In genomic region chr4:177441803-177442622, GRCh38 we compare ENCODE assay signal across 1 cellular context.
TF ChIP-seq lines count a peak whose summit lies in the region.

Gene AGA, minus strand, starts transcription at chr4:177442437. Its CDS starts 62 bp downstream, at chr4:177442375.

TF ChIP-seq in K562, 482 proteins besides CTCF, POLR2A, EP300 and RAD21 (continued from another document and continues in another):
- TF ChIP-seq, protein P1, sequence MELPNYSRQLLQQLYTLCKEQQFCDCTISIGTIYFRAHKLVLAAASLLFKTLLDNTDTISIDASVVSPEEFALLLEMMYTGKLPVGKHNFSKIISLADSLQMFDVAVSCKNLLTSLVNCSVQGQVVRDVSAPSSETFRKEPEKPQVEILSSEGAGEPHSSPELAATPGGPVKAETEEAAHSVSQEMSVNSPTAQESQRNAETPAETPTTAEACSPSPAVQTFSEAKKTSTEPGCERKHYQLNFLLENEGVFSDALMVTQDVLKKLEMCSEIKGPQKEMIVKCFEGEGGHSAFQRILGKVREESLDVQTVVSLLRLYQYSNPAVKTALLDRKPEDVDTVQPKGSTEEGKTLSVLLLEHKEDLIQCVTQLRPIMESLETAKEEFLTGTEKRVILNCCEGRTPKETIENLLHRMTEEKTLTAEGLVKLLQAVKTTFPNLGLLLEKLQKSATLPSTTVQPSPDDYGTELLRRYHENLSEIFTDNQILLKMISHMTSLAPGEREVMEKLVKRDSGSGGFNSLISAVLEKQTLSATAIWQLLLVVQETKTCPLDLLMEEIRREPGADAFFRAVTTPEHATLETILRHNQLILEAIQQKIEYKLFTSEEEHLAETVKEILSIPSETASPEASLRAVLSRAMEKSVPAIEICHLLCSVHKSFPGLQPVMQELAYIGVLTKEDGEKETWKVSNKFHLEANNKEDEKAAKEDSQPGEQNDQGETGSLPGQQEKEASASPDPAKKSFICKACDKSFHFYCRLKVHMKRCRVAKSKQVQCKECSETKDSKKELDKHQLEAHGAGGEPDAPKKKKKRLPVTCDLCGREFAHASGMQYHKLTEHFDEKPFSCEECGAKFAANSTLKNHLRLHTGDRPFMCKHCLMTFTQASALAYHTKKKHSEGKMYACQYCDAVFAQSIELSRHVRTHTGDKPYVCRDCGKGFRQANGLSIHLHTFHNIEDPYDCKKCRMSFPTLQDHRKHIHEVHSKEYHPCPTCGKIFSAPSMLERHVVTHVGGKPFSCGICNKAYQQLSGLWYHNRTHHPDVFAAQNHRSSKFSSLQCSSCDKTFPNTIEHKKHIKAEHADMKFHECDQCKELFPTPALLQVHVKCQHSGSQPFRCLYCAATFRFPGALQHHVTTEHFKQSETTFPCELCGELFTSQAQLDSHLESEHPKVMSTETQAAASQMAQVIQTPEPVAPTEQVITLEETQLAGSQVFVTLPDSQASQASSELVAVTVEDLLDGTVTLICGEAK (IDR thresholded peaks at IDR 0.05) = peak; percentile 46; the same call in 1 of the 2 replicates
- TF ChIP-seq, protein P1 (CRISPR knock-in tag; IDR thresholded peaks at IDR 0.05) = no peak
- peak; percentile 12 for TF ChIP-seq MEIS2 (IDR thresholded peaks at IDR 0.05; ENCODE audit: partially characterized antibody)
- TF ChIP-seq CXXC5 (CRISPR knock-in tag; IDR thresholded peaks at IDR 0.05) = peak; percentile 89
- TF ChIP-seq TAF7 (tag; IDR thresholded peaks at IDR 0.05) = peak; percentile 52
- peak; percentile 95 for TF ChIP-seq EP400 (IDR thresholded peaks at IDR 0.05)
- TF ChIP-seq NBN (IDR thresholded peaks at IDR 0.05; ENCODE audit: low read depth) = peak; percentile 86
- TF ChIP-seq MLLT1 (IDR thresholded peaks at IDR 0.05) = peak; percentile 32 to 99; a peak in 3 of 4 replicates
- TF ChIP-seq CHD1 (IDR thresholded peaks at IDR 0.05; ENCODE audit: low read length) = peak; percentile 36
- no peak for TF ChIP-seq POLR2AphosphoS2 (IDR thresholded peaks at IDR 0.05; ENCODE audit: low read length)
- TF ChIP-seq, protein P2, sequence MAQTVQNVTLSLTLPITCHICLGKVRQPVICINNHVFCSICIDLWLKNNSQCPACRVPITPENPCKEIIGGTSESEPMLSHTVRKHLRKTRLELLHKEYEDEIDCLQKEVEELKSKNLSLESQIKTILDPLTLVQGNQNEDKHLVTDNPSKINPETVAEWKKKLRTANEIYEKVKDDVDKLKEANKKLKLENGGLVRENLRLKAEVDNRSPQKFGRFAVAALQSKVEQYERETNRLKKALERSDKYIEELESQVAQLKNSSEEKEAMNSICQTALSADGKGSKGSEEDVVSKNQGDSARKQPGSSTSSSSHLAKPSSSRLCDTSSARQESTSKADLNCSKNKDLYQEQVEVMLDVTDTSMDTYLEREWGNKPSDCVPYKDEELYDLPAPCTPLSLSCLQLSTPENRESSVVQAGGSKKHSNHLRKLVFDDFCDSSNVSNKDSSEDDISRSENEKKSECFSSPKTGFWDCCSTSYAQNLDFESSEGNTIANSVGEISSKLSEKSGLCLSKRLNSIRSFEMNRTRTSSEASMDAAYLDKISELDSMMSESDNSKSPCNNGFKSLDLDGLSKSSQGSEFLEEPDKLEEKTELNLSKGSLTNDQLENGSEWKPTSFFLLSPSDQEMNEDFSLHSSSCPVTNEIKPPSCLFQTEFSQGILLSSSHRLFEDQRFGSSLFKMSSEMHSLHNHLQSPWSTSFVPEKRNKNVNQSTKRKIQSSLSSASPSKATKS (CRISPR knock-in tag; IDR thresholded peaks at IDR 0.05) = no peak
- 0 out of 2 replicates have a peak, but pooled peaks have one; percentile 59 for TF ChIP-seq DIDO1 (tag; IDR thresholded peaks at IDR 0.05; ENCODE audit: low read depth)
- TF ChIP-seq KLF6 (CRISPR knock-in tag; IDR thresholded peaks at IDR 0.05; ENCODE audit: borderline replicate concordance) = 0 out of 2 replicates have a peak, but pooled peaks have one; percentile 30
- no peak for TF ChIP-seq MYBL2 (IDR thresholded peaks at IDR 0.05; ENCODE audit: low read depth)
- TF ChIP-seq MYBL2 (CRISPR knock-in tag; IDR thresholded peaks at IDR 0.05; ENCODE audit: borderline replicate concordance) = no peak
- no peak for TF ChIP-seq ZBED1 (IDR thresholded peaks at IDR 0.05)
- TF ChIP-seq BACH1 (tag; IDR thresholded peaks at IDR 0.05) = no peak
- TF ChIP-seq PHF8 (IDR thresholded peaks at IDR 0.05; ENCODE audit: borderline replicate concordance, low read length) = peak; percentile 95
- no peak for TF ChIP-seq EZH2 (IDR thresholded peaks at IDR 0.05; ENCODE audit: borderline replicate concordance, low read depth, low read length)
- no peak for TF ChIP-seq ZNF280B (CRISPR knock-in tag; IDR thresholded peaks at IDR 0.05)
- TF ChIP-seq, protein P3, sequence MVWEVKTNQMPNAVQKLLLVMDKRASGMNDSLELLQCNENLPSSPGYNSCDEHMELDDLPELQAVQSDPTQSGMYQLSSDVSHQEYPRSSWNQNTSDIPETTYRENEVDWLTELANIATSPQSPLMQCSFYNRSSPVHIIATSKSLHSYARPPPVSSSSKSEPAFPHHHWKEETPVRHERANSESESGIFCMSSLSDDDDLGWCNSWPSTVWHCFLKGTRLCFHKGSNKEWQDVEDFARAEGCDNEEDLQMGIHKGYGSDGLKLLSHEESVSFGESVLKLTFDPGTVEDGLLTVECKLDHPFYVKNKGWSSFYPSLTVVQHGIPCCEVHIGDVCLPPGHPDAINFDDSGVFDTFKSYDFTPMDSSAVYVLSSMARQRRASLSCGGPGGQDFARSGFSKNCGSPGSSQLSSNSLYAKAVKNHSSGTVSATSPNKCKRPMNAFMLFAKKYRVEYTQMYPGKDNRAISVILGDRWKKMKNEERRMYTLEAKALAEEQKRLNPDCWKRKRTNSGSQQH (CRISPR knock-in tag; IDR thresholded peaks at IDR 0.05) = no peak
- TF ChIP-seq SMARCE1 (IDR thresholded peaks at IDR 0.05) = no peak
- no peak for TF ChIP-seq TSHZ1 (CRISPR knock-in tag; IDR thresholded peaks at IDR 0.05)
- no peak for TF ChIP-seq ZNF318 (IDR thresholded peaks at IDR 0.05; ENCODE audit: borderline replicate concordance in 1 of 2, low read depth in 1 of 2)
